9 cellular contexts compared by ENCODE assay signal in genomic region chr17:42438600-42439567, GRCh38. TPM values are rescaled to one million over a fixed set of nuclear protein-coding genes. Genes with fewer than 3 reads are reported as not detected.
A peak's percentile ranks its signal among the peaks of the same experiment; 100 is the strongest.
DNase-seq lines count a peak whose midpoint lies in the region; ATAC-seq and TF ChIP-seq lines count a peak whose summit lies in the region.
"Had no signal": no experiment of that assay in that cellular context is flagged by ENCODE, and none has a peak within 500 bp of the region (broad histone marks: within the 10 kb centered on the region; RNA-seq: fewer than 3 reads in every experiment).

No MANE protein-coding gene starts in this region.

- ATAC-seq in HG02970 (IDR thresholded peaks at IDR 0.05; ENCODE audit: low FRiP score, unreplicated experiment) (no peak), HG03469 (IDR thresholded peaks at IDR 0.05; ENCODE audit: unreplicated experiment) (no peak), GM21825 (IDR thresholded peaks at IDR 0.05; ENCODE audit: unreplicated experiment) (no peak)
- ATAC-seq: PC-3 had no signal

- DNase-seq in activated CD4-positive, alpha-beta T cell treated with anti-CD3 and anti-CD28 coated beads, Interleukin-2, amount 10 ng/mL, durations not matched to agents 24 days and 14 days: peak; percentile 84
- DNase-seq in glomerular visceral epithelial cell (ENCODE audit: extremely low spot score): peak; percentile 37
- DNase-seq in mucosa of gallbladder (ENCODE audit: low spot score): no peak
- DNase-seq: PC-3 had no signal

- no peak overlapping the region for H3K4me3 Mint-ChIP-seq in activated CD4-positive, alpha-beta T cell treated with anti-CD3 and anti-CD28 coated beads, Interleukin-2, amount 10 ng/mL, durations not matched to agents 24 days and 14 days

- H3K9me3 Mint-ChIP-seq in activated CD4-positive, alpha-beta T cell treated with anti-CD3 and anti-CD28 coated beads, Interleukin-2, amount 10 ng/mL, durations not matched to agents 24 days and 14 days: no peaks in the 10 kb centered on the region

- TF ChIP-seq CTCF in 22Rv1 (IDR thresholded peaks at IDR 0.05) (peak; percentile 75), GM12874 (IDR thresholded peaks at IDR 0.05; ENCODE audit: insufficient read depth, low read depth, low read length) (peak; percentile 55)

- no peaks in the 10 kb centered on the region for H3K36me3 Mint-ChIP-seq in activated CD4-positive, alpha-beta T cell treated with anti-CD3 and anti-CD28 coated beads, Interleukin-2, amount 10 ng/mL, durations not matched to agents 24 days and 14 days (ENCODE audit: low read depth)

- peaks cover 20% of the 10 kb centered on the region for H3K27me3 Mint-ChIP-seq in activated CD4-positive, alpha-beta T cell treated with anti-CD3 and anti-CD28 coated beads, Interleukin-2, amount 10 ng/mL, durations not matched to agents 24 days and 14 days

- intact Hi-C loops in activated CD4-positive, alpha-beta T cell treated with anti-CD3 and anti-CD28 coated beads, Interleukin-2, amount 10 ng/mL, durations not matched to agents 24 days and 14 days (cut with micrococcal nuclease): loop anchor here (1.0 kb wide), 1 partner anchor 78 kb away; no protein-coding TSS in a partner anchor

- H3K27ac ChIP-seq in 22Rv1: no peak overlapping the region

- no peak overlapping the region for H3K27ac Mint-ChIP-seq in activated CD4-positive, alpha-beta T cell treated with anti-CD3 and anti-CD28 coated beads, Interleukin-2, amount 10 ng/mL, durations not matched to agents 24 days and 14 days

- peaks cover 6% of the 10 kb centered on the region for H3K4me1 Mint-ChIP-seq in activated CD4-positive, alpha-beta T cell treated with anti-CD3 and anti-CD28 coated beads, Interleukin-2, amount 10 ng/mL, durations not matched to agents 24 days and 14 days

RNA-seq across cellular contexts. Expression of gene CAVIN1, which starts 15.8 kb away (rescaled TPM):
- 2.4 and 2.7 TPM in 2 replicates for total RNA-seq in activated CD4-positive, alpha-beta T cell treated with anti-CD3 and anti-CD28 coated beads, Interleukin-2, amount 10 ng/mL, durations not matched to agents 24 days and 14 days
- total RNA-seq in mucosa of gallbladder: 273 TPM
- total RNA-seq: PC-3 had no signal

RNA-seq across cellular contexts. Expression of gene ATP6V0A1, which starts 19.8 kb away (rescaled TPM):
- total RNA-seq in activated CD4-positive, alpha-beta T cell treated with anti-CD3 and anti-CD28 coated beads, Interleukin-2, amount 10 ng/mL, durations not matched to agents 24 days and 14 days: 16.9 and 18.8 TPM in 2 replicates
- 179 TPM for total RNA-seq in mucosa of gallbladder

RNA-seq across cellular contexts. Expression of gene STAT3, which starts 50.6 kb away (rescaled TPM):
- 252 and 258 TPM in 2 replicates for total RNA-seq in activated CD4-positive, alpha-beta T cell treated with anti-CD3 and anti-CD28 coated beads, Interleukin-2, amount 10 ng/mL, durations not matched to agents 24 days and 14 days
- total RNA-seq in mucosa of gallbladder: 140 TPM
- total RNA-seq: PC-3 had no signal

Comparison
In these comparisons a context has a peak if more than half of its experiments do, and no peak if none do; other contexts are left out.
1. RNA of gene CAVIN1, which starts 15.8 kb away (total RNA-seq): 273 TPM in mucosa of gallbladder (single experiment); 2.4 to 2.7 TPM in activated CD4-positive, alpha-beta T cell treated with anti-CD3 and anti-CD28 coated beads, Interleukin-2, amount 10 ng/mL, durations not matched to agents 24 days and 14 days; every median in the first group is over 10 times any median in the second.